In genomic region chr7:36787933-36788378, GRCh38 we compare ENCODE assay signal across 13 cellular contexts.
DNase-seq lines count a peak whose midpoint lies in the region; ATAC-seq and TF ChIP-seq lines count a peak whose summit lies in the region.
"Had no signal": no experiment of that assay in that cellular context is flagged by ENCODE, and none has a peak within 500 bp of the region (broad histone marks: within the 10 kb centered on the region; RNA-seq: fewer than 3 reads in every experiment).

No MANE protein-coding gene starts in this region.

- H3K27me3 Mint-ChIP-seq in activated naive CD8-positive, alpha-beta T cell treated with anti-CD3 and anti-CD28 coated beads, Interleukin-2, amount 50 U/mL, for 24 hours, result no peaks in the 10 kb centered on the region

- peaks cover 67% of the 10 kb centered on the region for H3K4me1 Mint-ChIP-seq in activated naive CD8-positive, alpha-beta T cell treated with anti-CD3 and anti-CD28 coated beads, Interleukin-2, amount 50 U/mL, for 24 hours

- no peak overlapping the region for H2BK120ac ChIP-seq in neuronal stem cell (ENCODE audit: low read depth, low read length)

- H2BK5ac ChIP-seq in neuronal stem cell (ENCODE audit: low read length), result no peak overlapping the region

- no peaks in the 10 kb centered on the region for H3K9me3 Mint-ChIP-seq in activated naive CD8-positive, alpha-beta T cell treated with anti-CD3 and anti-CD28 coated beads, Interleukin-2, amount 50 U/mL, for 24 hours

- H3K27me3 ChIP-seq in BLaER1 treated with 17β-estradiol and CSF1 and Interleukin-3, amounts not matched to agents 10 nM and 100 nM, result no peaks in the 10 kb centered on the region
- no peaks in the 10 kb centered on the region for H3K27me3 ChIP-seq in neuronal stem cell (ENCODE audit: control insufficient read depth in 3 of 3, insufficient read depth in 3 of 3, low read depth in 1 of 3, low read length in 3 of 3)
- H3K27me3 ChIP-seq: esophagus squamous epithelium had no signal

- no peaks in the 10 kb centered on the region for H3K9me3 ChIP-seq in BLaER1 treated with 17β-estradiol and CSF1 and Interleukin-3, amounts not matched to agents 10 nM and 100 nM (replicated peaks in 1 of 11)
- no peaks in the 10 kb centered on the region for H3K9me3 ChIP-seq in neuronal stem cell (replicated peaks in 1 of 2; ENCODE audit: control insufficient read depth in 2 of 2, insufficient read depth in 1 of 2, low read depth in 1 of 2, low read length in 2 of 2)
- H3K9me3 ChIP-seq: esophagus squamous epithelium had no signal

- peak; percentile 13 for TF ChIP-seq CTCF in GM12873 (IDR thresholded peaks at IDR 0.05; ENCODE audit: insufficient read depth, low read depth, low read length, missing control alignments)

- no peaks in the 10 kb centered on the region for H3K36me3 ChIP-seq in BLaER1 treated with 17β-estradiol and CSF1 and Interleukin-3, amounts not matched to agents 10 nM and 100 nM
- H3K36me3 ChIP-seq in neuronal stem cell (replicated peaks in 1 of 2; ENCODE audit: control insufficient read depth in 2 of 2, insufficient read depth in 2 of 2, low read length in 2 of 2), result no peaks in the 10 kb centered on the region
- H3K36me3 ChIP-seq: esophagus squamous epithelium had no signal

- no peak overlapping the region for H4K91ac ChIP-seq in neuronal stem cell (ENCODE audit: low read depth, low read length, poor library complexity)

- H3K9ac ChIP-seq in BLaER1 treated with 17β-estradiol and CSF1 and Interleukin-3, amounts not matched to agents 10 nM and 100 nM, result no peak overlapping the region
- no peak overlapping the region for H3K9ac ChIP-seq in neuronal stem cell (ENCODE audit: low read depth, low read length, poor library complexity)

- H2AK5ac ChIP-seq in neuronal stem cell (ENCODE audit: low read depth, low read length), result no peak overlapping the region

- H3K4ac ChIP-seq in neuronal stem cell (ENCODE audit: low read length), result no peak overlapping the region

- no peak for DNase-seq in activated naive CD8-positive, alpha-beta T cell treated with anti-CD3 and anti-CD28 coated beads, Interleukin-2, amount 50 U/mL, for 24 hours
- no peak for DNase-seq in T-helper 9 cell
- no peak for DNase-seq in amniotic stem cell (lab: John Stamatoyannopoulos, UW)
- DNase-seq in neuronal stem cell (ENCODE audit: low spot score), result no peak
- DNase-seq: activated gamma-delta T cell; esophagus squamous epithelium; stimulated activated naive CD4-positive, alpha-beta T cell treated with Interleukin-2 at 50 U/mL for 16 hours had no signal

- no peak overlapping the region for H3K27ac ChIP-seq in BLaER1 treated with 17β-estradiol and CSF1 and Interleukin-3, amounts not matched to agents 10 nM and 100 nM
- no peak overlapping the region for H3K27ac ChIP-seq in neuronal stem cell (replicated peaks; ENCODE audit: low read length)
- H3K27ac ChIP-seq: C4-2B had no signal

- no peak overlapping the region for H3K23ac ChIP-seq in neuronal stem cell (ENCODE audit: low read depth, low read length, poor library complexity)

- H3K14ac ChIP-seq in neuronal stem cell (ENCODE audit: low read length), result no peak overlapping the region

- H3K4me1 ChIP-seq in BLaER1 treated with 17β-estradiol and CSF1 and Interleukin-3, amounts not matched to agents 10 nM and 100 nM, result peaks cover 33 to 74% (median 64%) of the 10 kb centered on the region in 10 experiments
- no peaks in the 10 kb centered on the region for H3K4me1 ChIP-seq in neuronal stem cell (ENCODE audit: control insufficient read depth in 2 of 2, insufficient read depth in 1 of 2, low read depth in 1 of 2, low read length in 2 of 2)

- no peak overlapping the region for H3K4me3 Mint-ChIP-seq in activated naive CD8-positive, alpha-beta T cell treated with anti-CD3 and anti-CD28 coated beads, Interleukin-2, amount 50 U/mL, for 24 hours

- WGBS in neuronal stem cell (ENCODE audit: extremely low coverage in 2 of 2, insufficient read length in 2 of 2, insufficient replicate concordance in 1 of 2), 2 donors, result no CpG with 5 or more reads among the region's 1 CpG

- H3K27ac Mint-ChIP-seq in activated naive CD8-positive, alpha-beta T cell treated with anti-CD3 and anti-CD28 coated beads, Interleukin-2, amount 50 U/mL, for 24 hours, result peak overlapping the region; percentile 61

- H2AFZ ChIP-seq in neuronal stem cell (ENCODE audit: low read length), result no peak overlapping the region

- no peak overlapping the region for H2BK15ac ChIP-seq in neuronal stem cell (ENCODE audit: low read length)

- ATAC-seq in HG02852 (IDR thresholded peaks at IDR 0.05; ENCODE audit: unreplicated experiment) (peak; percentile 55), HG02938 (IDR thresholded peaks at IDR 0.05; ENCODE audit: unreplicated experiment) (no peak)
- ATAC-seq in activated naive CD8-positive, alpha-beta T cell treated with anti-CD3 and anti-CD28 coated beads, Interleukin-2, amount 50 U/mL, for 24 hours, result peak; percentile 30
- ATAC-seq: HCT116 had no signal

- no peak overlapping the region for H2BK12ac ChIP-seq in neuronal stem cell (ENCODE audit: low read length)

- H3K79me1 ChIP-seq in neuronal stem cell (ENCODE audit: low read depth, low read length), result no peaks in the 10 kb centered on the region

- no peaks in the 10 kb centered on the region for H4K20me1 ChIP-seq in BLaER1 treated with 17β-estradiol and CSF1 and Interleukin-3, amounts not matched to agents 10 nM and 100 nM

- no peaks in the 10 kb centered on the region for H3K36me3 Mint-ChIP-seq in activated naive CD8-positive, alpha-beta T cell treated with anti-CD3 and anti-CD28 coated beads, Interleukin-2, amount 50 U/mL, for 24 hours (ENCODE audit: low read depth)

- no peak overlapping the region for H4K8ac ChIP-seq in neuronal stem cell (ENCODE audit: low read depth, low read length)

- no peak overlapping the region for H3K4me3 ChIP-seq in BLaER1 treated with 17β-estradiol and CSF1 and Interleukin-3, amounts not matched to agents 10 nM and 100 nM
- H3K4me3 ChIP-seq in neuronal stem cell (ENCODE audit: low read length in 2 of 2), result no peak overlapping the region
- H3K4me3 ChIP-seq: esophagus squamous epithelium had no signal

- H3K18ac ChIP-seq in neuronal stem cell (ENCODE audit: low read length), result no peak overlapping the region

- H3K4me2 ChIP-seq in BLaER1 treated with 17β-estradiol and CSF1 and Interleukin-3, amounts not matched to agents 10 nM and 100 nM, result peak overlapping the region in 8 of 11 experiments; percentile 6 to 87 (median 72); a peak in 14 of 22 replicates
- H3K4me2 ChIP-seq in neuronal stem cell (ENCODE audit: insufficient read depth, low read length, poor library complexity, severe bottlenecking), result no peak overlapping the region
